ENCODE assay signal across 10 cellular contexts in the genomic region with DNA sequence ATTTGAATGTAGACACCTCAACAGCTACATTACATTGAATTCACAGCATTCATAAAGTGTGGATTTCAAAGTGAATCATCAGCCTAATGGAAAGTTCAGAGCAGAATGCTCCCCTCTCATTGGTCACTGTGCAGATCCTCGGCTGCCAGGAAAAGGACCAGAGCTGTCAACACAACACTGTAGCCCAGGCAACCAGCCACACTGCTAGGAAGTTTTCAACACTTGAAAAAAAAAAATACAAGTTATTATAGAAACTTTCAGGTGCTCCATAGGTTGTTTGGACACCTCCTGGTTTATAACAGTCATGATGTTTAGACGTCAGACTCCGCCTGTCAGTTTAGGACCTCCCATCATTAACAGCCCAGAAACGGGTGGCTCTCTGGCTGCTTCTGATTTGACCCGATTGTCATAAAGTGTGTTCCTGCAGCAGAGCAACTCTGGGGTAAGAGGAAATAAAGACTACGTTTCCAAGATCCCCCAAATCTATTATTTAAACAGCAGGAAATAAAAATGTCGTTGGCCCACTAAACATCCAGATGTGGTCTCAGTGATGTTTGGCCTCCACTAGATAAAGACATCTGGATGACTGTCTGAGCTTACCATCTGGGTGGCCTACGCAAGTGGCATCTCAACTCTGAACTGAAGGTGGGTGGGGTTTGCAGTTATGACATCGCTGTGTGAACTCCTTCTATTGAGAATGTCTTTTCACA.
A peak's percentile ranks its signal among the peaks of the same experiment; 100 is the strongest.
DNase-seq lines count a peak whose midpoint lies in the region; ATAC-seq, FAIRE-seq and TF ChIP-seq lines count a peak whose summit lies in the region.
"Had no signal": no experiment of that assay in that cellular context is flagged by ENCODE, and none has a peak within 500 bp of the region (broad histone marks: within the 10 kb centered on the region; RNA-seq: fewer than 3 reads in every experiment).

No MANE protein-coding gene starts in this region.

- 78% methylated on average over 9 of the region's 9 CpGs for WGBS in hepatocyte (ENCODE audit: low lambda C conversion rate, missing lambda C conversion rate)

- no peak overlapping the region for H3K4me2 ChIP-seq in hepatocyte

- H3K4me3 Mint-ChIP-seq in MCF 10A (ENCODE audit: unreplicated experiment), result no peak overlapping the region
- no peak overlapping the region for H3K4me3 Mint-ChIP-seq in activated T-helper 17 cell treated with anti-CD3 and anti-CD28 coated beads, Interleukin-2, amount 50 U/mL, for 72 hours

- H3K27me3 ChIP-seq in breast epithelium (no peaks in the 10 kb centered on the region), hepatocyte (no peaks in the 10 kb centered on the region), tibial artery (no peaks in the 10 kb centered on the region)

- TF ChIP-seq POLR2A in breast epithelium (IDR thresholded peaks at IDR 0.05), result no peak

- H3K4me1 ChIP-seq in breast epithelium (no peaks in the 10 kb centered on the region), hepatocyte (ENCODE audit: insufficient read depth) (no peaks in the 10 kb centered on the region), tibial artery (peaks cover 0 to 14% (median 0%) of the 10 kb centered on the region in 4 donors)

- POLR2A ChIA-PET in MCF 10A (lab: Yijun Ruan, JAX), result interaction anchor here (1.7 kb wide), 1 partner anchor 19 kb away, joined by 7 read pairs; no protein-coding TSS in a partner anchor

- no peaks in the 10 kb centered on the region for H4K20me1 ChIP-seq in hepatocyte (ENCODE audit: insufficient read depth, poor library complexity, severe bottlenecking)

- H3K9me3 Mint-ChIP-seq in MCF 10A (ENCODE audit: unreplicated experiment), result no peaks in the 10 kb centered on the region
- no peaks in the 10 kb centered on the region for H3K9me3 Mint-ChIP-seq in activated T-helper 17 cell treated with anti-CD3 and anti-CD28 coated beads, Interleukin-2, amount 50 U/mL, for 72 hours
- H3K9me3 Mint-ChIP-seq: CD4-positive, CD25-positive, alpha-beta regulatory T cell had no signal

- peak; percentile 38 for ATAC-seq in activated T-helper 17 cell treated with anti-CD3 and anti-CD28 coated beads, Interleukin-2, amount 50 U/mL, for 72 hours (replicated peaks)
- ATAC-seq in HG03025 (IDR thresholded peaks at IDR 0.05; ENCODE audit: low FRiP score, unreplicated experiment) (no peak), HG03354 (IDR thresholded peaks at IDR 0.05; ENCODE audit: poor library complexity, severe bottlenecking, unreplicated experiment) (no peak)

- CTCF ChIA-PET in MCF 10A (lab: Yijun Ruan, JAX), result interaction anchor here (0.5 to 1.1 kb wide), 5 partner anchors 28 to 173 kb away, joined by 3 to 5 read pairs (median 3); no protein-coding TSS in a partner anchor

- H3K27me3 Mint-ChIP-seq in MCF 10A (ENCODE audit: insufficient read depth, unreplicated experiment), result no peaks in the 10 kb centered on the region
- H3K27me3 Mint-ChIP-seq in activated T-helper 17 cell treated with anti-CD3 and anti-CD28 coated beads, Interleukin-2, amount 50 U/mL, for 72 hours, result no peaks in the 10 kb centered on the region
- H3K27me3 Mint-ChIP-seq: CD4-positive, CD25-positive, alpha-beta regulatory T cell had no signal

- peak; percentile 38 for DNase-seq in MCF 10A (ENCODE audit: unreplicated experiment)
- no peak for DNase-seq in breast epithelium (ENCODE audit: low spot score in 2 of 2)
- peak; percentile 61 for DNase-seq in hepatocyte (ENCODE audit: low spot score)
- DNase-seq in tibial artery, result peak; percentile 43 to 76
- DNase-seq in D721Med (ENCODE audit: insufficient read length, low spot score), result no peak

- no peak for FAIRE-seq in D721Med (lab: Jason Lieb, UNC)

- no peak overlapping the region for H2AFZ ChIP-seq in hepatocyte

- intact Hi-C loops in MCF 10A (cut with micrococcal nuclease), result no loop called here
- intact Hi-C loops in breast epithelium (cut with DNase I; ENCODE audit: low total_unique reads), result no loop called here
- intact Hi-C loops in tibial artery (cut with DNase I; ENCODE audit: low total_unique reads), result no loop called here

- no peak overlapping the region for H3K27ac Mint-ChIP-seq in MCF 10A (ENCODE audit: low read depth, unreplicated experiment)
- H3K27ac Mint-ChIP-seq in activated T-helper 17 cell treated with anti-CD3 and anti-CD28 coated beads, Interleukin-2, amount 50 U/mL, for 72 hours, result no peak overlapping the region
- H3K27ac Mint-ChIP-seq: CD4-positive, CD25-positive, alpha-beta regulatory T cell had no signal

- H3K36me3 ChIP-seq in breast epithelium (no peaks in the 10 kb centered on the region), hepatocyte (replicated peaks; ENCODE audit: insufficient read depth, low read depth) (no peaks in the 10 kb centered on the region), tibial artery (no peaks in the 10 kb centered on the region)

- H3K4me3 ChIP-seq in breast epithelium (no peak overlapping the region), hepatocyte (no peak overlapping the region), tibial artery (peak overlapping the region in 1 of 2 donors; percentile 22)

- no peaks in the 10 kb centered on the region for H3K36me3 Mint-ChIP-seq in MCF 10A (ENCODE audit: insufficient read depth, unreplicated experiment)
- H3K36me3 Mint-ChIP-seq in activated T-helper 17 cell treated with anti-CD3 and anti-CD28 coated beads, Interleukin-2, amount 50 U/mL, for 72 hours (ENCODE audit: low read depth), result no peaks in the 10 kb centered on the region
- H3K36me3 Mint-ChIP-seq: CD4-positive, CD25-positive, alpha-beta regulatory T cell had no signal

- peaks cover 9% of the 10 kb centered on the region for H3K4me1 Mint-ChIP-seq in MCF 10A (ENCODE audit: insufficient read depth, unreplicated experiment)
- H3K4me1 Mint-ChIP-seq in activated T-helper 17 cell treated with anti-CD3 and anti-CD28 coated beads, Interleukin-2, amount 50 U/mL, for 72 hours, result peaks cover 16% of the 10 kb centered on the region

- BruUV-seq in MCF 10A (replicated peaks; lab: Mats Ljungman, UMichigan), result no TSS peak

- H3K27ac ChIP-seq in breast epithelium (no peak overlapping the region), hepatocyte (no peak overlapping the region), tibial artery (peak overlapping the region; percentile 41 to 60)
- H3K27ac ChIP-seq: VCaP had no signal

- TF ChIP-seq CTCF in MCF 10A (IDR thresholded peaks at IDR 0.05; ENCODE audit: unreplicated experiment) (no peak), breast epithelium (IDR thresholded peaks at IDR 0.05) (no peak), hepatocyte (IDR thresholded peaks at IDR 0.05; ENCODE audit: poor library complexity) (no peak), tibial artery (IDR thresholded peaks at IDR 0.05) (no peak), D721Med (IDR thresholded peaks at IDR 0.05; ENCODE audit: insufficient read depth, missing control alignments) (no peak)

- no peaks in the 10 kb centered on the region for H3K79me2 ChIP-seq in hepatocyte

- no peaks in the 10 kb centered on the region for H3K9me2 ChIP-seq in hepatocyte (replicated peaks; ENCODE audit: insufficient read depth)

- H3K9me3 ChIP-seq in breast epithelium (no peaks in the 10 kb centered on the region), hepatocyte (ENCODE audit: low read depth) (no peaks in the 10 kb centered on the region), tibial artery (no peaks in the 10 kb centered on the region)

Comparison
In these comparisons a context has a peak if more than half of its experiments do, and no peak if none do; other contexts are left out.
1. DNase-seq: peak in MCF 10A (single experiment), hepatocyte (single experiment) and tibial artery (2 of 2); none in breast epithelium (0 of 2) and D721Med (single experiment).
2. H3K27ac ChIP-seq: peak in tibial artery (2 of 2); none in breast epithelium (0 of 2) and hepatocyte (single experiment).